Comparison of ENCODE assay signal across 8 cellular contexts in the genomic region with DNA sequence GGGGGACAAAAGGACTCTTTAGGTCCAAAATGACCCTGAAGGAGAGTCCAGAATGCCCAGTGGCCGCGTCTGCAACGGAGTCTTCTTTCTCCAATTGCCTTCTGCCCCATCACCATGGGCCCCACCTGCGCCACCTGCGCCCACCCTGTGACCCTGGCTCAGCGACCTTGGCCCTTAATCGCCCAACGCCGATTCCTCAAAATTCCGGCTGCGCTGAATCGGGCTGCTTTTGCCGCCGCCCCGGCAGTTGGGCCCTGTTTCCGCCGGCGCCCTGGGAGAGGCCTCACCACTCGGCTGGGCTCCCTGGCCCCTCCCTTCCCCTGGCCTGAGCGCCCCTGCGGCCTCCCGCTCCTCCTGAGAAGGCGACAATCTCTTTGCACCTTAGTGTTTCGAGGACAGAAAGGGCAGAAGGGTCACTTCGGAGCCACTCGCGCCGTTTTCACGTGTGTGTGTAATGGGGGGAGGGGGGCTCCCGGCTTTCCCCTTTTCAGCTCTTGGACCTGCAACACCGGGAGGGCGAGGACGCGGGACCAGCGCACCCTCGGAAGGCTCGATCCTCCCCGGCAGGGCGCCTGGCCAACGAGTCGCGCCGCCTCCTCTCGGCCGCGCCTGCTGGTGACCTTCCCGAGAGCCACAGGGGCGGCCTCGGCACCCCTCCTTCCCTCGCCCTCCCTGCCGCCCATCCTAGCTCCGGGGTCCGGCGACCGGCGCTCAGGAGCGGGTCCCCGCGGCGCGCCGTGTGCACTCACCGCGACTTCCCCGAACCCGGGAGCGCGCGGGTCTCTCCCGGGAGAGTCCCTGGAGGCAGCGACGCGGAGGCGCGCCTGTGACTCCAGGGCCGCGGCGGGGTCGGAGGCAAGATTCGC. TPM values are rescaled to one million over a fixed set of nuclear protein-coding genes. Genes with fewer than 3 reads are reported as not detected.
DNase-seq lines count a peak whose midpoint lies in the region; ATAC-seq and TF ChIP-seq lines count a peak whose summit lies in the region.

No MANE protein-coding gene starts in this region.

- peak; percentile 16 to 57 for ATAC-seq in gastrocnemius medialis
- no peak for ATAC-seq in GM21367 (IDR thresholded peaks at IDR 0.05; ENCODE audit: unreplicated experiment)
- ATAC-seq in HG03432 (IDR thresholded peaks at IDR 0.05; ENCODE audit: unreplicated experiment), result no peak

- intact Hi-C loops in gastrocnemius medialis (cut with DNase I; ENCODE audit: low total_unique reads), result no loop called here

- no peak for TF ChIP-seq CTCF in GM13977 (IDR thresholded peaks at IDR 0.05; ENCODE audit: extremely low read depth, insufficient read depth, missing control alignments)
- no peak for TF ChIP-seq CTCF in gastrocnemius medialis (IDR thresholded peaks at IDR 0.05 in 4 of 5, conservative IDR thresholded peaks at IDR 0.05 in 1 of 5)
- no peak for TF ChIP-seq CTCF in brain microvascular endothelial cell (IDR thresholded peaks at IDR 0.05; ENCODE audit: low read depth, low read length, missing control alignments)

- no peaks in the 10 kb centered on the region for H3K9me3 ChIP-seq in gastrocnemius medialis

- DNase-seq in GM13977 (ENCODE audit: low spot score) (peak; percentile 53), NCI-H460 (ENCODE audit: extremely low read depth, low read depth) (peak; percentile 18), glomerular visceral epithelial cell (ENCODE audit: extremely low spot score) (peak; percentile 78), gastrocnemius medialis (no peak), activated gamma-delta T cell (lab: John Stamatoyannopoulos, UW) (no peak), brain microvascular endothelial cell (no peak)

- in situ Hi-C loops in GM13977 (cut with MboI; ENCODE audit: low pct_unique_long_range_greater_than_20kb, low sequenced_read_pairs, unreplicated experiment), result loop anchor here (25.0 kb wide), 1 partner anchor 561 kb away; the partner anchor contains the start of gene CBR3
- in situ Hi-C loops in gastrocnemius medialis (cut with MboI; ENCODE audit: low sequenced_read_pairs in 4 of 4), result no loop called here
- in situ Hi-C loops in brain microvascular endothelial cell (cut with HindIII; ENCODE audit: low pct_ligation_motif_present, low sequenced_read_pairs), result no loop called here

- peaks cover 17 to 29% of the 10 kb centered on the region in 2 donors for H3K4me1 ChIP-seq in gastrocnemius medialis

- no peaks in the 10 kb centered on the region for H3K36me3 ChIP-seq in gastrocnemius medialis
- no peaks in the 10 kb centered on the region for H3K36me3 ChIP-seq in brain microvascular endothelial cell (replicated peaks)

- no peak for TF ChIP-seq POLR2A in gastrocnemius medialis (IDR thresholded peaks at IDR 0.05)

- peak overlapping the region in 3 of 4 donors; percentile 57 to 82 (median 76) for H3K27ac ChIP-seq in gastrocnemius medialis
- no peak overlapping the region for H3K27ac ChIP-seq in brain microvascular endothelial cell

- H3K4me3 ChIP-seq in gastrocnemius medialis (peak overlapping the region; percentile 57 to 65 (median 60)), brain microvascular endothelial cell (ENCODE audit: low read depth, low read length) (no peak overlapping the region)

- peaks cover 39 to 98% (median 96%) of the 10 kb centered on the region in 3 donors for H3K27me3 ChIP-seq in gastrocnemius medialis
- peaks cover 95% of the 10 kb centered on the region for H3K27me3 ChIP-seq in brain microvascular endothelial cell (replicated peaks)

RNA-seq across cellular contexts. Expression of gene SIM2, which starts 0.5 kb away (rescaled TPM):
- 5.6 and 5.7 TPM in 2 replicates for total RNA-seq in NCI-H460 (2014; rRNA removed; shearing (Covaris generic))
- polyA plus RNA-seq in NCI-H460 (2014; cell fraction: nucleus; rRNA removed), result 4.4 and 5.6 TPM in 2 replicates
- total RNA-seq in gastrocnemius medialis, result 1 to 10 TPM in 3 of 4 donors, under 1 TPM in 1; 1.00 to 9.3 (median 4.1) TPM

Comparison
In these comparisons a context has a peak if more than half of its experiments do, and no peak if none do; other contexts are left out.
1. DNase-seq: peak in GM13977 (single experiment), NCI-H460 (single experiment) and glomerular visceral epithelial cell (single experiment); none in gastrocnemius medialis (0 of 2), activated gamma-delta T cell (single experiment) and brain microvascular endothelial cell (single experiment).
2. ATAC-seq: peak in gastrocnemius medialis (2 of 2); none in GM21367 (single experiment) and HG03432 (single experiment).